In genomic region chr3:166900866-166901577, GRCh38 we compare ENCODE assay signal across 11 cellular contexts.
"Had no signal": no experiment of that assay in that cellular context is flagged by ENCODE, and none has a peak within 500 bp of the region (broad histone marks: within the 10 kb centered on the region; RNA-seq: fewer than 3 reads in every experiment).

No MANE protein-coding gene starts in this region.

- H3K36me3 Mint-ChIP-seq: naive B cell had no signal

- ATAC-seq: activated naive CD8-positive, alpha-beta T cell treated with anti-CD3 and anti-CD28 coated beads, Interleukin-2, amount 50 U/mL, for 24 hours; sciatic nerve had no signal

- H3K27me3 Mint-ChIP-seq: activated naive CD8-positive, alpha-beta T cell treated with anti-CD3 and anti-CD28 coated beads, Interleukin-2, amount 50 U/mL, for 24 hours; naive B cell; stimulated activated naive CD8-positive, alpha-beta T cell treated with anti-CD3 and anti-CD28 coated beads, Interleukin-15, Interleukin-2, amounts not matched to agents 100 ng/mL and 50 ng/mL, for 24 hours had no signal

- H3K4me3 ChIP-seq: ascending aorta, ovary, suprapubic skin had no signal

- H3K4me1 ChIP-seq: ascending aorta, suprapubic skin had no signal

- H3K27ac ChIP-seq: ascending aorta, ovary, suprapubic skin had no signal

- H3K36me3 ChIP-seq: ascending aorta, ovary, suprapubic skin had no signal

- H3K9me3 ChIP-seq: ascending aorta, ovary, suprapubic skin had no signal

- H3K27me3 ChIP-seq: ascending aorta, ovary, suprapubic skin had no signal

- H3K4me3 Mint-ChIP-seq: activated naive CD8-positive, alpha-beta T cell treated with anti-CD3 and anti-CD28 coated beads, Interleukin-2, amount 50 U/mL, for 24 hours; naive B cell; stimulated activated naive CD8-positive, alpha-beta T cell treated with anti-CD3 and anti-CD28 coated beads, Interleukin-15, Interleukin-2, amounts not matched to agents 100 ng/mL and 50 ng/mL, for 24 hours had no signal

- H3K4me1 Mint-ChIP-seq: activated naive CD8-positive, alpha-beta T cell treated with anti-CD3 and anti-CD28 coated beads, Interleukin-2, amount 50 U/mL, for 24 hours; naive B cell had no signal

- DNase-seq: activated CD4-positive, CD25-positive, alpha-beta regulatory T cell treated with anti-CD3 and anti-CD28 coated beads, Interleukin-2, amount 50 U/mL, for 72 hours; activated naive CD4-positive, alpha-beta T cell treated with Interleukin-2 at 50 U/mL for 16 hours; activated naive CD8-positive, alpha-beta T cell treated with anti-CD3 and anti-CD28 coated beads, Interleukin-2, amount 50 U/mL, for 24 hours; activated T-cell treated with anti-CD3 and anti-CD28 coated beads for 4 hours; naive B cell; ovary; trophoblast cell had no signal

- H3K27ac Mint-ChIP-seq: activated naive CD8-positive, alpha-beta T cell treated with anti-CD3 and anti-CD28 coated beads, Interleukin-2, amount 50 U/mL, for 24 hours; naive B cell; stimulated activated naive CD8-positive, alpha-beta T cell treated with anti-CD3 and anti-CD28 coated beads, Interleukin-15, Interleukin-2, amounts not matched to agents 100 ng/mL and 50 ng/mL, for 24 hours had no signal
